In genomic region chr3:170179444-170179843, GRCh38 we compare ENCODE assay signal across 1 cellular context.
TF ChIP-seq lines count a peak whose summit lies in the region.

No MANE protein-coding gene starts in this region.

TF ChIP-seq in SK-N-SH treated with all-trans-retinoic acid at 6 μM for 48 hours, 23 proteins besides CTCF, POLR2A, EP300 and RAD21 (continued from another document):
- TF ChIP-seq, protein P1, sequence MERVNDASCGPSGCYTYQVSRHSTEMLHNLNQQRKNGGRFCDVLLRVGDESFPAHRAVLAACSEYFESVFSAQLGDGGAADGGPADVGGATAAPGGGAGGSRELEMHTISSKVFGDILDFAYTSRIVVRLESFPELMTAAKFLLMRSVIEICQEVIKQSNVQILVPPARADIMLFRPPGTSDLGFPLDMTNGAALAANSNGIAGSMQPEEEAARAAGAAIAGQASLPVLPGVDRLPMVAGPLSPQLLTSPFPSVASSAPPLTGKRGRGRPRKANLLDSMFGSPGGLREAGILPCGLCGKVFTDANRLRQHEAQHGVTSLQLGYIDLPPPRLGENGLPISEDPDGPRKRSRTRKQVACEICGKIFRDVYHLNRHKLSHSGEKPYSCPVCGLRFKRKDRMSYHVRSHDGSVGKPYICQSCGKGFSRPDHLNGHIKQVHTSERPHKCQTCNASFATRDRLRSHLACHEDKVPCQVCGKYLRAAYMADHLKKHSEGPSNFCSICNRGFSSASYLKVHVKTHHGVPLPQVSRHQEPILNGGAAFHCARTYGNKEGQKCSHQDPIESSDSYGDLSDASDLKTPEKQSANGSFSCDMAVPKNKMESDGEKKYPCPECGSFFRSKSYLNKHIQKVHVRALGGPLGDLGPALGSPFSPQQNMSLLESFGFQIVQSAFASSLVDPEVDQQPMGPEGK (CRISPR knock-in tag; IDR thresholded peaks at IDR 0.05; ENCODE audit: borderline replicate concordance), result no peak
- TF ChIP-seq ZNF70 (CRISPR knock-in tag; IDR thresholded peaks at IDR 0.05) (no peak), ZFP30 (CRISPR knock-in tag; IDR thresholded peaks at IDR 0.05) (no peak), TOX (CRISPR knock-in tag; IDR thresholded peaks at IDR 0.05; ENCODE audit: borderline replicate concordance) (no peak), SNAI2 (CRISPR knock-in tag; IDR thresholded peaks at IDR 0.05) (no peak), RARB (CRISPR knock-in tag; IDR thresholded peaks at IDR 0.05) (no peak), ESRRG (CRISPR knock-in tag; IDR thresholded peaks at IDR 0.05) (no peak), ISL1 (CRISPR knock-in tag; IDR thresholded peaks at IDR 0.05) (no peak), OSR1 (CRISPR knock-in tag; IDR thresholded peaks at IDR 0.05) (no peak), ZNF8 (CRISPR knock-in tag; IDR thresholded peaks at IDR 0.05) (no peak), TSHZ2 (CRISPR knock-in tag; IDR thresholded peaks at IDR 0.05) (no peak)
